ENCODE assay signal across 1 cellular context in the genomic region with DNA sequence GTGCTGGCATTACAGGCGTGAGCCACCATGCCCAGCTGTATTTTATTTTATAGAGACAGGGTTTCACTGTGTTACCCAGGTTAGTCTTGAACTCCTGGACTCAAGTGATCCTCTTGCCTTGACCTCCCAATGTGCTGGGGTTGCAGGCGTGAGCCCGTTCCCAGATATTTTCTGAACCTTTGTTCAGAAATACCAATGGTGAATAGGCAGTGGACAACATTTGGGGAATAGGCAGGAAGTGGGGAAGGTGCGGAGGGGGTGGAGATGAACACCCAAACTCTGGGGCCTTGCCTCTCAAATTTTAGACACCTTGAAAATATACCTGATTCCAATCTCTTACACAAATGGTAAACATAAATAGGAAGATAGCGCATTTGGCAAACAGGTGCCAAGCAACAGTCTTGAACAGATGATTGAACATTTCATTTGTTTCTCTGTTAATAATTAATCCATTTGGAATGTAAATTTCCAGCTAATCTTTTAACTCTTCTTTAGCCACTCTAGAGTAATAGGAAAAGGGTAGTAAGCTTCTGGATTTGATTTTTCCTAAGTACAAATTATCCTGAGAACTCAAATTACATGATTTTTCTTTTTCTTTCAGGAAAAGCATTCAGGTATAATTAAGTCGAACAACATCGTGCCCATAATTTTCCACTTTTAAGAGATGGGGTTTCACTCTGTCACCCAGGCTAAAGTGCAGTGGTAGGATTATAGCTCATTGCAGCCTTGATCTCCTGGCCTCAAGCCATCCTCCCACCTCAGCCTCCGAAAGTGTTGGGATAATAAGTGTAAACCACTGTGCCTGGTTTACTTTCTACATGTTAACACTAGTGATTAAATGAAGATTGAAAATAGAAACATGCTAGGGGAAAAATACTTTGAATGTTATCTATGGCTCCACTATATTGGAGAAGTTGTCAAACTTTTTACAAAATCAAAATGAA.
A peak's percentile ranks its signal among the peaks of the same experiment; 100 is the strongest.
TF ChIP-seq lines count a peak whose summit lies in the region.

No MANE protein-coding gene starts in this region.

TF ChIP-seq in HepG2, 621 proteins besides CTCF, POLR2A, EP300 and RAD21 (continued from another document):
- TF ChIP-seq, protein P1, sequence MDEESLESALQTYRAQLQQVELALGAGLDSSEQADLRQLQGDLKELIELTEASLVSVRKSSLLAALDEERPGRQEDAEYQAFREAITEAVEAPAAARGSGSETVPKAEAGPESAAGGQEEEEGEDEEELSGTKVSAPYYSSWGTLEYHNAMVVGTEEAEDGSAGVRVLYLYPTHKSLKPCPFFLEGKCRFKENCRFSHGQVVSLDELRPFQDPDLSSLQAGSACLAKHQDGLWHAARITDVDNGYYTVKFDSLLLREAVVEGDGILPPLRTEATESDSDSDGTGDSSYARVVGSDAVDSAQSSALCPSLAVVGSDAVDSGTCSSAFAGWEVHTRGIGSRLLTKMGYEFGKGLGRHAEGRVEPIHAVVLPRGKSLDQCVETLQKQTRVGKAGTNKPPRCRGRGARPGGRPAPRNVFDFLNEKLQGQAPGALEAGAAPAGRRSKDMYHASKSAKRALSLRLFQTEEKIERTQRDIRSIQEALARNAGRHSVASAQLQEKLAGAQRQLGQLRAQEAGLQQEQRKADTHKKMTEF (CRISPR knock-in tag; IDR thresholded peaks at IDR 0.05): peak; percentile 58
- TF ChIP-seq, protein P2, sequence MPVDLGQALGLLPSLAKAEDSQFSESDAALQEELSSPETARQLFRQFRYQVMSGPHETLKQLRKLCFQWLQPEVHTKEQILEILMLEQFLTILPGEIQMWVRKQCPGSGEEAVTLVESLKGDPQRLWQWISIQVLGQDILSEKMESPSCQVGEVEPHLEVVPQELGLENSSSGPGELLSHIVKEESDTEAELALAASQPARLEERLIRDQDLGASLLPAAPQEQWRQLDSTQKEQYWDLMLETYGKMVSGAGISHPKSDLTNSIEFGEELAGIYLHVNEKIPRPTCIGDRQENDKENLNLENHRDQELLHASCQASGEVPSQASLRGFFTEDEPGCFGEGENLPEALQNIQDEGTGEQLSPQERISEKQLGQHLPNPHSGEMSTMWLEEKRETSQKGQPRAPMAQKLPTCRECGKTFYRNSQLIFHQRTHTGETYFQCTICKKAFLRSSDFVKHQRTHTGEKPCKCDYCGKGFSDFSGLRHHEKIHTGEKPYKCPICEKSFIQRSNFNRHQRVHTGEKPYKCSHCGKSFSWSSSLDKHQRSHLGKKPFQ (CRISPR knock-in tag; IDR thresholded peaks at IDR 0.05; ENCODE audit: insufficient replicate concordance): peak; percentile 63
- peak; percentile 64; the same call in 1 of the 2 replicates for TF ChIP-seq EHMT2 (IDR thresholded peaks at IDR 0.05; ENCODE audit: borderline replicate concordance, low read depth, low read length)
- peak; percentile 23; the same call in 1 of the 2 replicates for TF ChIP-seq KDM6A (CRISPR knock-in tag; IDR thresholded peaks at IDR 0.05; ENCODE audit: low read depth)
- TF ChIP-seq POGZ (CRISPR knock-in tag; IDR thresholded peaks at IDR 0.05): peak; percentile 45
- TF ChIP-seq SOX13 (IDR thresholded peaks at IDR 0.05): no peak
- peak in 1 of 2 experiments; percentile 78; a peak in 2 of 4 replicates for TF ChIP-seq SOX13 (CRISPR knock-in tag; conservative IDR thresholded peaks at IDR 0.05 in 1 of 2, IDR thresholded peaks at IDR 0.05 in 1 of 2)
- TF ChIP-seq ZNF331 (CRISPR knock-in tag; IDR thresholded peaks at IDR 0.05): 0 out of 2 replicates have a peak, but pooled peaks have one; percentile 16
- no peak for TF ChIP-seq SP1 (IDR thresholded peaks at IDR 0.05)
- TF ChIP-seq SP1 (CRISPR knock-in tag; IDR thresholded peaks at IDR 0.05): no peak
- no peak for TF ChIP-seq FOXP1 (IDR thresholded peaks at IDR 0.05)
- peak; percentile 89 for TF ChIP-seq FOXP1 (CRISPR knock-in tag; IDR thresholded peaks at IDR 0.05)
- TF ChIP-seq MIXL1 (CRISPR knock-in tag; IDR thresholded peaks at IDR 0.05): peak; percentile 85
- TF ChIP-seq, protein P3, sequence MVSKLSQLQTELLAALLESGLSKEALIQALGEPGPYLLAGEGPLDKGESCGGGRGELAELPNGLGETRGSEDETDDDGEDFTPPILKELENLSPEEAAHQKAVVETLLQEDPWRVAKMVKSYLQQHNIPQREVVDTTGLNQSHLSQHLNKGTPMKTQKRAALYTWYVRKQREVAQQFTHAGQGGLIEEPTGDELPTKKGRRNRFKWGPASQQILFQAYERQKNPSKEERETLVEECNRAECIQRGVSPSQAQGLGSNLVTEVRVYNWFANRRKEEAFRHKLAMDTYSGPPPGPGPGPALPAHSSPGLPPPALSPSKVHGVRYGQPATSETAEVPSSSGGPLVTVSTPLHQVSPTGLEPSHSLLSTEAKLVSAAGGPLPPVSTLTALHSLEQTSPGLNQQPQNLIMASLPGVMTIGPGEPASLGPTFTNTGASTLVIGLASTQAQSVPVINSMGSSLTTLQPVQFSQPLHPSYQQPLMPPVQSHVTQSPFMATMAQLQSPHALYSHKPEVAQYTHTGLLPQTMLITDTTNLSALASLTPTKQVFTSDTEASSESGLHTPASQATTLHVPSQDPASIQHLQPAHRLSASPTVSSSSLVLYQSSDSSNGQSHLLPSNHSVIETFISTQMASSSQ (IDR thresholded peaks at IDR 0.05; ENCODE audit: low read depth): peak; percentile 96
- TF ChIP-seq, protein P3 (CRISPR knock-in tag; IDR thresholded peaks at IDR 0.05; ENCODE audit: borderline replicate concordance): peak; percentile 95; the same call in 1 of the 2 replicates
- no peak for TF ChIP-seq ZBTB7A (CRISPR knock-in tag; IDR thresholded peaks at IDR 0.05)
- TF ChIP-seq NONO (IDR thresholded peaks at IDR 0.05): no peak
- peak; percentile 35; the same call in 1 of the 2 replicates for TF ChIP-seq NONO (CRISPR knock-in tag; conservative IDR thresholded peaks at IDR 0.05)
- TF ChIP-seq, protein P4, sequence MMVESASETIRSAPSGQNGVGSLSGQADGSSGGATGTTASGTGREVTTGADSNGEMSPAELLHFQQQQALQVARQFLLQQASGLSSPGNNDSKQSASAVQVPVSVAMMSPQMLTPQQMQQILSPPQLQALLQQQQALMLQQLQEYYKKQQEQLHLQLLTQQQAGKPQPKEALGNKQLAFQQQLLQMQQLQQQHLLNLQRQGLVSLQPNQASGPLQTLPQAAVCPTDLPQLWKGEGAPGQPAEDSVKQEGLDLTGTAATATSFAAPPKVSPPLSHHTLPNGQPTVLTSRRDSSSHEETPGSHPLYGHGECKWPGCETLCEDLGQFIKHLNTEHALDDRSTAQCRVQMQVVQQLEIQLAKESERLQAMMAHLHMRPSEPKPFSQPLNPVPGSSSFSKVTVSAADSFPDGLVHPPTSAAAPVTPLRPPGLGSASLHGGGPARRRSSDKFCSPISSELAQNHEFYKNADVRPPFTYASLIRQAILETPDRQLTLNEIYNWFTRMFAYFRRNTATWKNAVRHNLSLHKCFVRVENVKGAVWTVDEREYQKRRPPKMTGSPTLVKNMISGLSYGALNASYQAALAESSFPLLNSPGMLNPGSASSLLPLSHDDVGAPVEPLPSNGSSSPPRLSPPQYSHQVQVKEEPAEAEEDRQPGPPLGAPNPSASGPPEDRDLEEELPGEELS (CRISPR knock-in tag; IDR thresholded peaks at IDR 0.05): peak; percentile 89
- peak; percentile 37; the same call in 1 of the 2 replicates for TF ChIP-seq SAP130 (CRISPR knock-in tag; IDR thresholded peaks at IDR 0.05; ENCODE audit: low read depth)
- TF ChIP-seq MXD4 (CRISPR knock-in tag; IDR thresholded peaks at IDR 0.05): 0 out of 2 replicates have a peak, but pooled peaks have one; percentile 22
- TF ChIP-seq MXI1 (IDR thresholded peaks at IDR 0.05; ENCODE audit: borderline replicate concordance, low read depth, low read length): no peak
- no peak for TF ChIP-seq ERF (CRISPR knock-in tag; IDR thresholded peaks at IDR 0.05)
- no peak for TF ChIP-seq GFI1 (CRISPR knock-in tag; IDR thresholded peaks at IDR 0.05; ENCODE audit: borderline replicate concordance)
- TF ChIP-seq, protein P5, sequence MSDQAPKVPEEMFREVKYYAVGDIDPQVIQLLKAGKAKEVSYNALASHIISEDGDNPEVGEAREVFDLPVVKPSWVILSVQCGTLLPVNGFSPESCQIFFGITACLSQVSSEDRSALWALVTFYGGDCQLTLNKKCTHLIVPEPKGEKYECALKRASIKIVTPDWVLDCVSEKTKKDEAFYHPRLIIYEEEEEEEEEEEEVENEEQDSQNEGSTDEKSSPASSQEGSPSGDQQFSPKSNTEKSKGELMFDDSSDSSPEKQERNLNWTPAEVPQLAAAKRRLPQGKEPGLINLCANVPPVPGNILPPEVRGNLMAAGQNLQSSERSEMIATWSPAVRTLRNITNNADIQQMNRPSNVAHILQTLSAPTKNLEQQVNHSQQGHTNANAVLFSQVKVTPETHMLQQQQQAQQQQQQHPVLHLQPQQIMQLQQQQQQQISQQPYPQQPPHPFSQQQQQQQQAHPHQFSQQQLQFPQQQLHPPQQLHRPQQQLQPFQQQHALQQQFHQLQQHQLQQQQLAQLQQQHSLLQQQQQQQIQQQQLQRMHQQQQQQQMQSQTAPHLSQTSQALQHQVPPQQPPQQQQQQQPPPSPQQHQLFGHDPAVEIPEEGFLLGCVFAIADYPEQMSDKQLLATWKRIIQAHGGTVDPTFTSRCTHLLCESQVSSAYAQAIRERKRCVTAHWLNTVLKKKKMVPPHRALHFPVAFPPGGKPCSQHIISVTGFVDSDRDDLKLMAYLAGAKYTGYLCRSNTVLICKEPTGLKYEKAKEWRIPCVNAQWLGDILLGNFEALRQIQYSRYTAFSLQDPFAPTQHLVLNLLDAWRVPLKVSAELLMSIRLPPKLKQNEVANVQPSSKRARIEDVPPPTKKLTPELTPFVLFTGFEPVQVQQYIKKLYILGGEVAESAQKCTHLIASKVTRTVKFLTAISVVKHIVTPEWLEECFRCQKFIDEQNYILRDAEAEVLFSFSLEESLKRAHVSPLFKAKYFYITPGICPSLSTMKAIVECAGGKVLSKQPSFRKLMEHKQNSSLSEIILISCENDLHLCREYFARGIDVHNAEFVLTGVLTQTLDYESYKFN (CRISPR knock-in tag; conservative IDR thresholded peaks at IDR 0.05): peak; percentile 75
- TF ChIP-seq EZH2 (conservative IDR thresholded peaks at IDR 0.05; ENCODE audit: low read depth, low read length): no peak
